Comparison of ENCODE assay signal across 24 cellular contexts in the genomic region with DNA sequence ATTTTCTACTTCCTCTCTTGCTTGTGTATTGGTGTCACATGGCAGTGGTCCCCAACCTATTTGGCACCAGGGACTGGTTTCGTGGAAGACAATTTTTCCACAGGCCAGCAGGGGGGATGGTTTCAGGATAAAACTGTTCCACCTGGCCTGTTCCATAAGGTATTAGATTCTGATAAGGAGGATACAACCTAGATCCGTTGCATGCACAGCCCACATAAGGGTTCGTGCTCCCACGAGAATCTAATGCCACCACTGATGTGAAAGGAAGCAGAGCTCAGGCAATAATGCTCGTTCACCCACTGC. TPM values are rescaled to one million over a fixed set of nuclear protein-coding genes. Genes with fewer than 3 reads are reported as not detected.
DNase-seq lines count a peak whose midpoint lies in the region; ATAC-seq, FAIRE-seq and TF ChIP-seq lines count a peak whose summit lies in the region.
"Had no signal": no experiment of that assay in that cellular context is flagged by ENCODE, and none has a peak within 500 bp of the region (broad histone marks: within the 10 kb centered on the region; RNA-seq: fewer than 3 reads in every experiment).

No MANE protein-coding gene starts in this region.

- TF ChIP-seq CTCF in HepG2 (CRISPR knock-in tag; IDR thresholded peaks at IDR 0.05) (no peak), right lobe of liver (IDR thresholded peaks at IDR 0.05) (no peak), NB4 (IDR thresholded peaks at IDR 0.05; ENCODE audit: low read depth, low read length) (peak; percentile 3), thyroid gland (IDR thresholded peaks at IDR 0.05) (no peak)

- no peaks in the 10 kb centered on the region for H3K9me3 ChIP-seq in HepG2 (ENCODE audit: low read length)
- no peaks in the 10 kb centered on the region for H3K9me3 ChIP-seq in right lobe of liver
- H3K9me3 ChIP-seq in thyroid gland: no peaks in the 10 kb centered on the region
- H3K9me3 ChIP-seq: colonic mucosa, gastrocnemius medialis, tibial nerve had no signal

- no peak overlapping the region for H3K4me3 Mint-ChIP-seq in stimulated activated effector memory CD8-positive, alpha-beta T cell treated with anti-CD3 and anti-CD28 coated beads, Interleukin-12 subunit alpha, Interleukin-12 subunit beta, amount 100 ng/mL, for 72 hours
- H3K4me3 Mint-ChIP-seq: activated CD4-positive, alpha-beta memory T cell treated with anti-CD3 and anti-CD28 coated beads for 36 hours; brain; CD8-positive, alpha-beta T cell; GM23338; natural killer cell treated with Interleukin-12 subunit alpha and Interleukin-12 subunit beta and Interleukin-15 and Interleukin-18, amount 100 ng/mL, for 72 hours; stimulated activated naive CD8-positive, alpha-beta T cell treated with anti-CD3 and anti-CD28 coated beads, Interleukin-15, amount 100 ng/mL, for 72 hours had no signal

- peak; percentile 78 for ATAC-seq in HepG2
- ATAC-seq in right lobe of liver: no peak
- ATAC-seq in stimulated activated effector memory CD8-positive, alpha-beta T cell treated with anti-CD3 and anti-CD28 coated beads, Interleukin-12 subunit alpha, Interleukin-12 subunit beta, amount 100 ng/mL, for 72 hours: no peak
- ATAC-seq in HG02840 (IDR thresholded peaks at IDR 0.05; ENCODE audit: low FRiP score, unreplicated experiment): no peak
- ATAC-seq: natural killer cell treated with Interleukin-12 subunit alpha and Interleukin-12 subunit beta and Interleukin-15 and Interleukin-18, amount 100 ng/mL, for 72 hours; sciatic nerve had no signal

- in situ Hi-C loops in HepG2 (cut with HindIII; ENCODE audit: extremely low pct_ligation_motif_present, low pct_unique_long_range_greater_than_20kb): no loop called here

- H3K4me1 Mint-ChIP-seq in stimulated activated effector memory CD8-positive, alpha-beta T cell treated with anti-CD3 and anti-CD28 coated beads, Interleukin-12 subunit alpha, Interleukin-12 subunit beta, amount 100 ng/mL, for 72 hours: peaks cover 5% of the 10 kb centered on the region
- H3K4me1 Mint-ChIP-seq: brain, GM23338 had no signal

- CTCF ChIA-PET in HepG2 (lab: Yijun Ruan, JAX; ENCODE audit: low intra/inter-chr PET ratio, low total read pairs): no interaction called here

- H3K27ac ChIP-seq in HepG2 (ENCODE audit: extremely low read length, insufficient read depth, low read length) (no peak overlapping the region), right lobe of liver (no peak overlapping the region), thyroid gland (no peak overlapping the region)
- H3K27ac ChIP-seq: colonic mucosa, gastrocnemius medialis, tibial nerve had no signal

- POLR2A ChIA-PET in HepG2 (lab: Yijun Ruan, JAX): no interaction called here

- 77% methylated on average over 5 of the region's 5 CpGs for WGBS in HepG2 (ENCODE audit: low lambda C conversion rate)
- 20% methylated on average over 1 of the region's 5 CpGs for WGBS in right lobe of liver (ENCODE audit: insufficient coverage, low coverage, low lambda C conversion rate, missing lambda C conversion rate)
- WGBS in thyroid gland, 2 donors: 73 to 74% methylated on average over 5 of the region's 5 CpGs

- no peak for TF ChIP-seq EP300 in HepG2 (IDR thresholded peaks at IDR 0.05; ENCODE audit: low read depth in 2 of 2, low read length in 2 of 2)
- no peak for TF ChIP-seq EP300 in HepG2 (CRISPR knock-in tag; IDR thresholded peaks at IDR 0.05; ENCODE audit: borderline replicate concordance)

- H3K4me1 ChIP-seq in HepG2 (ENCODE audit: insufficient read depth, low read length): no peaks in the 10 kb centered on the region
- H3K4me1 ChIP-seq in right lobe of liver: no peaks in the 10 kb centered on the region
- no peaks in the 10 kb centered on the region for H3K4me1 ChIP-seq in thyroid gland
- H3K4me1 ChIP-seq: colonic mucosa, gastrocnemius medialis, tibial nerve had no signal

- H3K4me3 ChIP-seq in HepG2 (replicated peaks in 1 of 3; ENCODE audit: insufficient read depth in 1 of 3, low read depth in 2 of 3, low read length in 3 of 3) (no peak overlapping the region), right lobe of liver (no peak overlapping the region), NB4 (ENCODE audit: low read depth, low read length) (no peak overlapping the region), thyroid gland (replicated peaks in 1 of 3) (no peak overlapping the region)
- H3K4me3 ChIP-seq: colonic mucosa, gastrocnemius medialis, GM23338, tibial nerve had no signal

- TF ChIP-seq POLR2A in HepG2 (IDR thresholded peaks at IDR 0.05; ENCODE audit: insufficient read depth in 1 of 2, low read depth in 2 of 2, low read length in 2 of 2) (no peak), right lobe of liver (IDR thresholded peaks at IDR 0.05) (no peak), NB4 (IDR thresholded peaks at IDR 0.05; ENCODE audit: extremely low read depth, insufficient read length) (no peak), erythroblast (IDR thresholded peaks at IDR 0.05; ENCODE audit: low read length) (no peak), thyroid gland (IDR thresholded peaks at IDR 0.05) (no peak)

- H3K9ac ChIP-seq in HepG2 (ENCODE audit: insufficient read depth, low read depth, low read length): no peak overlapping the region

- TF ChIP-seq RAD21 in HepG2 (CRISPR knock-in tag; IDR thresholded peaks at IDR 0.05): no peak

- H2AFZ ChIP-seq in HepG2 (ENCODE audit: low read length): no peak overlapping the region
- H2AFZ ChIP-seq: GM23338 had no signal

- intact Hi-C loops in HepG2 (cut with micrococcal nuclease; ENCODE audit: unreplicated experiment) (loop anchor here (2.0 kb wide), 2 partner anchors 38 to 46 kb away; partner anchors contain the start of gene SEC31A), right lobe of liver (cut with DNase I) (no loop called here), thyroid gland (cut with DNase I) (no loop called here)

- H3K4me2 ChIP-seq in HepG2 (ENCODE audit: low read depth, low read length): no peak overlapping the region
- H3K4me2 ChIP-seq: GM23338 had no signal

- peaks cover 10% of the 10 kb centered on the region; the same call in 1 of the 2 replicates for H4K20me1 ChIP-seq in HepG2 (ENCODE audit: insufficient read depth, low read length)

- no TSS peak for BruUV-seq in HepG2 (replicated peaks; lab: Mats Ljungman, UMichigan)

- H3K79me2 ChIP-seq in HepG2 (ENCODE audit: insufficient read depth, low read length): peaks cover 2% of the 10 kb centered on the region

- H3K27me3 ChIP-seq in HepG2 (ENCODE audit: control insufficient read depth in 1 of 2, insufficient read depth in 2 of 2, low read length in 2 of 2) (no peaks in the 10 kb centered on the region), right lobe of liver (no peaks in the 10 kb centered on the region), thyroid gland (no peaks in the 10 kb centered on the region)
- H3K27me3 ChIP-seq: colonic mucosa, gastrocnemius medialis, tibial nerve had no signal

- no peak for FAIRE-seq in HepG2 (lab: Jason Lieb, UNC)
- FAIRE-seq: HTR-8/SVneo had no signal

- H3K36me3 ChIP-seq in HepG2 (replicated peaks in 1 of 2; ENCODE audit: control insufficient read depth in 1 of 2, insufficient read depth in 2 of 2, low read length in 2 of 2) (peaks cover 14 to 81% of the 10 kb centered on the region in 2 experiments), right lobe of liver (peaks cover 8 to 91% (median 45%) of the 10 kb centered on the region in 4 donors), thyroid gland (peaks cover 64 to 89% of the 10 kb centered on the region in 2 donors)

- H3K27ac Mint-ChIP-seq in stimulated activated effector memory CD8-positive, alpha-beta T cell treated with anti-CD3 and anti-CD28 coated beads, Interleukin-12 subunit alpha, Interleukin-12 subunit beta, amount 100 ng/mL, for 72 hours: peak overlapping the region; percentile 40
- H3K27ac Mint-ChIP-seq: activated CD4-positive, alpha-beta memory T cell treated with anti-CD3 and anti-CD28 coated beads for 36 hours; CD8-positive, alpha-beta T cell; GM23338; natural killer cell treated with Interleukin-12 subunit alpha and Interleukin-12 subunit beta and Interleukin-15 and Interleukin-18, amount 100 ng/mL, for 72 hours had no signal

- peak; percentile 19 for DNase-seq in HepG2 (ENCODE audit: low spot score)
- DNase-seq in right lobe of liver: no peak
- DNase-seq in NB4 (ENCODE audit: low read depth): no peak
- peak; percentile 8 to 23 for DNase-seq in erythroblast (lab: John Stamatoyannopoulos, UW)
- DNase-seq in stimulated activated effector memory CD8-positive, alpha-beta T cell treated with anti-CD3 and anti-CD28 coated beads, Interleukin-12 subunit alpha, Interleukin-12 subunit beta, amount 100 ng/mL, for 72 hours (ENCODE audit: low spot score in 2 of 2): no peak
- no peak for DNase-seq in AG08395 (ENCODE audit: low spot score)
- no peak for DNase-seq in thyroid gland
- DNase-seq: activated CD4-positive, alpha-beta memory T cell treated with anti-CD3 and anti-CD28 coated beads for 36 hours; CD8-positive, alpha-beta T cell; colonic mucosa; effector memory CD4-positive, alpha-beta T cell; gastrocnemius medialis; hypothalamus; left ventricle myocardium superior; NCI-H526 treated with DMSO at 0.1 percent for 48 hours; stimulated activated CD4-positive, alpha-beta T cell treated with anti-CD3 and anti-CD28 coated beads, Interleukin-15, amount 100 ng/mL, for 24 hours; stimulated activated naive CD8-positive, alpha-beta T cell treated with anti-CD3 and anti-CD28 coated beads, Interleukin-15, amount 100 ng/mL, for 72 hours had no signal

- H3K36me3 Mint-ChIP-seq in stimulated activated effector memory CD8-positive, alpha-beta T cell treated with anti-CD3 and anti-CD28 coated beads, Interleukin-12 subunit alpha, Interleukin-12 subunit beta, amount 100 ng/mL, for 72 hours: peaks cover 100% of the 10 kb centered on the region

- H3K9me3 Mint-ChIP-seq in stimulated activated effector memory CD8-positive, alpha-beta T cell treated with anti-CD3 and anti-CD28 coated beads, Interleukin-12 subunit alpha, Interleukin-12 subunit beta, amount 100 ng/mL, for 72 hours: no peaks in the 10 kb centered on the region
- H3K9me3 Mint-ChIP-seq: activated CD4-positive, alpha-beta memory T cell treated with anti-CD3 and anti-CD28 coated beads for 36 hours; brain; CD8-positive, alpha-beta T cell; GM23338; natural killer cell treated with Interleukin-12 subunit alpha and Interleukin-12 subunit beta and Interleukin-15 and Interleukin-18, amount 100 ng/mL, for 72 hours; stimulated activated naive CD8-positive, alpha-beta T cell treated with anti-CD3 and anti-CD28 coated beads, Interleukin-15, amount 100 ng/mL, for 72 hours had no signal

RNA-seq across cellular contexts. Expression of gene SEC31A, which starts 38.3 kb away (rescaled TPM):
- total RNA-seq in HepG2 (2016; rRNA removed; fragmentation: Illumina TruSeq; extraction: Trizol) (231 and 351 TPM in 2 replicates), right lobe of liver (100 to 1,000 TPM; 117 to 161 (median 128) TPM), thyroid gland (100 to 1,000 TPM; 263 to 367 (median 292) TPM)
- total RNA-seq in HepG2 (2016; cell fraction: cytosol; rRNA removed; fragmentation: Illumina TruSeq; extraction: Trizol; ENCODE audit: low read depth): 153 and 165 TPM in 2 replicates
- total RNA-seq in HepG2 (2016; cell fraction: insoluble cytoplasmic fraction; rRNA removed; fragmentation: Illumina TruSeq; extraction: Trizol): 221 and 327 TPM in 2 replicates
- 126 and 145 TPM in 2 replicates for total RNA-seq in HepG2 (2016; cell fraction: membrane; rRNA removed; fragmentation: Illumina TruSeq; extraction: Trizol)
- total RNA-seq in HepG2 (2016; cell fraction: nucleus; rRNA removed; fragmentation: Illumina TruSeq; extraction: Trizol): 296 and 335 TPM in 2 replicates
- 367 and 435 TPM in 2 replicates for polyA plus RNA-seq in HepG2 (2011; rRNA removed)
- 222 and 250 TPM in 2 replicates for polyA plus RNA-seq in HepG2 (2011; cell fraction: cytosol; rRNA removed)
- 292 and 298 TPM in 2 replicates for polyA plus RNA-seq in HepG2 (2011; cell fraction: nucleus; rRNA removed)
- polyA plus RNA-seq in HepG2 (2012): 231 and 278 TPM in 2 replicates
- polyA plus RNA-seq in HepG2 (2016; cell fraction: cytosol; fragmentation: Illumina TruSeq; extraction: Trizol; ENCODE audit: low read depth): 19.0 and 23.6 TPM in 2 replicates
- 346 and 349 TPM in 2 replicates for polyA plus RNA-seq in HepG2 (2016; cell fraction: insoluble cytoplasmic fraction; fragmentation: Illumina TruSeq; extraction: Trizol; ENCODE audit: low read depth)
- 56.3 and 61.4 TPM in 2 replicates for polyA plus RNA-seq in HepG2 (2016; cell fraction: membrane; fragmentation: Illumina TruSeq; extraction: Trizol; ENCODE audit: low read depth)
- polyA plus RNA-seq in HepG2 (2016; cell fraction: nucleus; fragmentation: Illumina TruSeq; extraction: Trizol; ENCODE audit: insufficient read depth, low read depth): 365 and 398 TPM in 2 replicates
- 130 and 600 TPM in 2 replicates for polyA minus RNA-seq in HepG2 (2011; rRNA and poly(A)+ RNA removed; ENCODE audit: low replicate concordance)
- 218 and 219 TPM in 2 replicates for polyA minus RNA-seq in HepG2 (2011; cell fraction: cytosol; rRNA and poly(A)+ RNA removed)
- polyA minus RNA-seq in HepG2 (2011; cell fraction: nucleus; rRNA and poly(A)+ RNA removed): 778 and 787 TPM in 2 replicates

RNA-seq across cellular contexts. Expression of gene THAP9, which starts 47.8 kb away (rescaled TPM):
- total RNA-seq in HepG2 (2016; rRNA removed; fragmentation: Illumina TruSeq; extraction: Trizol) (7.2 and 11.4 TPM in 2 replicates), right lobe of liver (1 to 10 TPM in 5 of 6 experiments, under 1 TPM in 1; 0.92 to 3.8 (median 3.0) TPM), thyroid gland (10 to 100 TPM in 2 of 4 donors, 1 to 10 TPM in 2; 8.1 to 13.8 (median 10.7) TPM)
- 1.2 and 2.2 TPM in 2 replicates for total RNA-seq in HepG2 (2016; cell fraction: cytosol; rRNA removed; fragmentation: Illumina TruSeq; extraction: Trizol; ENCODE audit: low read depth)
- 7.7 and 12.8 TPM in 2 replicates for total RNA-seq in HepG2 (2016; cell fraction: insoluble cytoplasmic fraction; rRNA removed; fragmentation: Illumina TruSeq; extraction: Trizol)
- 5.3 and 5.5 TPM in 2 replicates for total RNA-seq in HepG2 (2016; cell fraction: membrane; rRNA removed; fragmentation: Illumina TruSeq; extraction: Trizol)
- total RNA-seq in HepG2 (2016; cell fraction: nucleus; rRNA removed; fragmentation: Illumina TruSeq; extraction: Trizol): 7.6 and 8.8 TPM in 2 replicates
- polyA plus RNA-seq in HepG2 (2011; rRNA removed): 4.8 and 6.0 TPM in 2 replicates
- polyA plus RNA-seq in HepG2 (2011; cell fraction: cytosol; rRNA removed): 1.6 and 2.5 TPM in 2 replicates
- polyA plus RNA-seq in HepG2 (2011; cell fraction: nucleus; rRNA removed): 3.3 and 5.5 TPM in 2 replicates
- polyA plus RNA-seq in HepG2 (2012): 4.3 and 4.8 TPM in 2 replicates
- polyA plus RNA-seq in HepG2 (2016; cell fraction: cytosol; fragmentation: Illumina TruSeq; extraction: Trizol; ENCODE audit: low read depth): 0.57 and 0.67 TPM in 2 replicates
- polyA plus RNA-seq in HepG2 (2016; cell fraction: insoluble cytoplasmic fraction; fragmentation: Illumina TruSeq; extraction: Trizol; ENCODE audit: low read depth): 4.5 and 7.1 TPM in 2 replicates
- 0.98 and 1.1 TPM in 2 replicates for polyA plus RNA-seq in HepG2 (2016; cell fraction: membrane; fragmentation: Illumina TruSeq; extraction: Trizol; ENCODE audit: low read depth)
- polyA plus RNA-seq in HepG2 (2016; cell fraction: nucleus; fragmentation: Illumina TruSeq; extraction: Trizol; ENCODE audit: insufficient read depth, low read depth): 10.1 and 11.6 TPM in 2 replicates
- 3.1 and 5.1 TPM in 2 replicates for polyA minus RNA-seq in HepG2 (2011; rRNA and poly(A)+ RNA removed; ENCODE audit: low replicate concordance)
- 5.0 and 5.4 TPM in 2 replicates for polyA minus RNA-seq in HepG2 (2011; cell fraction: cytosol; rRNA and poly(A)+ RNA removed)
- 12.1 and 13.3 TPM in 2 replicates for polyA minus RNA-seq in HepG2 (2011; cell fraction: nucleus; rRNA and poly(A)+ RNA removed)

RNA-seq across cellular contexts. Expression of gene SCD5, which starts 54.1 kb away (rescaled TPM):
- total RNA-seq in HepG2 (2016; rRNA removed; fragmentation: Illumina TruSeq; extraction: Trizol) (not detected in 2 replicates), right lobe of liver (1 to 10 TPM in 3 of 6 experiments, under 1 TPM in 3; 0.62 to 1.4 (median 0.96) TPM), thyroid gland (10 to 100 TPM; 47.0 to 96.4 (median 54.8) TPM)
- total RNA-seq in HepG2 (2016; cell fraction: cytosol; rRNA removed; fragmentation: Illumina TruSeq; extraction: Trizol; ENCODE audit: low read depth): not detected in 2 replicates
- total RNA-seq in HepG2 (2016; cell fraction: insoluble cytoplasmic fraction; rRNA removed; fragmentation: Illumina TruSeq; extraction: Trizol): not detected in 2 replicates
- total RNA-seq in HepG2 (2016; cell fraction: membrane; rRNA removed; fragmentation: Illumina TruSeq; extraction: Trizol): not detected in 2 replicates
- total RNA-seq in HepG2 (2016; cell fraction: nucleus; rRNA removed; fragmentation: Illumina TruSeq; extraction: Trizol): not detected in 2 replicates
- polyA plus RNA-seq in HepG2 (2011; rRNA removed): not detected in 2 replicates
- polyA plus RNA-seq in HepG2 (2011; cell fraction: cytosol; rRNA removed): not detected in 2 replicates
- not detected in 2 replicates for polyA plus RNA-seq in HepG2 (2011; cell fraction: nucleus; rRNA removed)
- polyA plus RNA-seq in HepG2 (2012): not detected in 2 replicates
- not detected in 2 replicates for polyA plus RNA-seq in HepG2 (2016; cell fraction: cytosol; fragmentation: Illumina TruSeq; extraction: Trizol; ENCODE audit: low read depth)
- not detected in 2 replicates for polyA plus RNA-seq in HepG2 (2016; cell fraction: insoluble cytoplasmic fraction; fragmentation: Illumina TruSeq; extraction: Trizol; ENCODE audit: low read depth)
- not detected in 2 replicates for polyA plus RNA-seq in HepG2 (2016; cell fraction: membrane; fragmentation: Illumina TruSeq; extraction: Trizol; ENCODE audit: low read depth)
- 0.15 TPM in 1 of 2 replicates, not detected in the other for polyA plus RNA-seq in HepG2 (2016; cell fraction: nucleus; fragmentation: Illumina TruSeq; extraction: Trizol; ENCODE audit: insufficient read depth, low read depth)
- 1.8 TPM in 1 of 2 replicates, not detected in the other for polyA minus RNA-seq in HepG2 (2011; rRNA and poly(A)+ RNA removed; ENCODE audit: low replicate concordance)
- polyA minus RNA-seq in HepG2 (2011; cell fraction: cytosol; rRNA and poly(A)+ RNA removed): not detected in 2 replicates
- polyA minus RNA-seq in HepG2 (2011; cell fraction: nucleus; rRNA and poly(A)+ RNA removed): not detected in 2 replicates

Comparison
In these comparisons a context has a peak if more than half of its experiments do, and no peak if none do; other contexts are left out.
1. DNase-seq: peak in HepG2 (single experiment) and erythroblast (2 of 2); none in right lobe of liver (0 of 3), NB4 (single experiment), stimulated activated effector memory CD8-positive, alpha-beta T cell treated with anti-CD3 and anti-CD28 coated beads, Interleukin-12 subunit alpha, Interleukin-12 subunit beta, amount 100 ng/mL, for 72 hours (0 of 2), AG08395 (single experiment) and thyroid gland (0 of 2).
2. RNA of gene SCD5, which starts 54.1 kb away (total RNA-seq): 47.0 to 96.4 TPM in thyroid gland; 0.62 to 1.4 TPM in right lobe of liver and not detected in HepG2; every median in the first group is over 10 times any median in the second.